22 cellular contexts compared by ENCODE assay signal in genomic region chr3:62100233-62100989, GRCh38.
DNase-seq lines count a peak whose midpoint lies in the region; FAIRE-seq and TF ChIP-seq lines count a peak whose summit lies in the region.
"Had no signal": no experiment of that assay in that cellular context is flagged by ENCODE, and none has a peak within 500 bp of the region (broad histone marks: within the 10 kb centered on the region; RNA-seq: fewer than 3 reads in every experiment).

No MANE protein-coding gene starts in this region.

- no peak overlapping the region for H3K27ac Mint-ChIP-seq in CD14-positive monocyte
- H3K27ac Mint-ChIP-seq: activated CD8-positive, alpha-beta T cell treated with anti-CD3 and anti-CD28 coated beads, Interleukin-2, amount 10 ng/mL, durations not matched to agents 7 days and 5 days; activated naive CD4-positive, alpha-beta T cell treated with anti-CD3 and anti-CD28 coated beads, Interleukin-2, amount 50 U/mL, for 24 hours; GM23338 had no signal

- no peak for TF ChIP-seq CTCF in stomach (IDR thresholded peaks at IDR 0.05)
- no peak for TF ChIP-seq CTCF in CD14-positive monocyte (IDR thresholded peaks at IDR 0.05)
- no peak for TF ChIP-seq CTCF in D721Med (IDR thresholded peaks at IDR 0.05; ENCODE audit: insufficient read depth, missing control alignments)

- WGBS in stomach, 5 donors, result 51 to 73% (median 67%) methylated on average over 7 of the region's 7 CpGs

- peak overlapping the region in 3 of 5 donors; percentile 4 to 54 (median 24) for H3K27ac ChIP-seq in stomach
- H3K27ac ChIP-seq: A549, body of pancreas, pancreas, SK-N-MC had no signal

- H3K9me3 Mint-ChIP-seq in CD14-positive monocyte, result peaks cover 0 to 2% (median 0%) of the 10 kb centered on the region in 7 donors
- H3K9me3 Mint-ChIP-seq: activated naive CD4-positive, alpha-beta T cell treated with anti-CD3 and anti-CD28 coated beads, Interleukin-2, amount 50 U/mL, for 24 hours; activated T-cell treated with anti-CD3 and anti-CD28 coated beads, Interleukin-2, amount 50 U/mL, for 4 hours; GM23338 had no signal

- H3K27me3 Mint-ChIP-seq in CD14-positive monocyte (ENCODE audit: low read depth in 3 of 3), result no peaks in the 10 kb centered on the region

- no peak overlapping the region for H3K4me3 ChIP-seq in stomach
- H3K4me3 ChIP-seq: A549, body of pancreas, GM23338, pancreas, SK-N-MC had no signal

- DNase-seq in NCI-H2029 treated with DMSO at 0.1 percent for 48 hours (lab: John Stamatoyannopoulos, UW) (peak; percentile 36), NCI-H2029 (lab: John Stamatoyannopoulos, UW) (no peak), NCI-H69 (lab: John Stamatoyannopoulos, UW) (peak; percentile 19), left kidney (ENCODE audit: low read depth, low spot score) (peak; percentile 7), stomach (no peak), CD14-positive monocyte (ENCODE audit: low spot score) (no peak), D721Med (ENCODE audit: insufficient read length, low spot score) (no peak), frontal cortex (ENCODE audit: low spot score in 2 of 2) (no peak)
- DNase-seq: activated CD4-positive, CD25-positive, alpha-beta regulatory T cell; activated CD8-positive, alpha-beta T cell treated with anti-CD3 and anti-CD28 coated beads, Interleukin-2, amount 10 ng/mL, durations not matched to agents 7 days and 5 days; activated T-cell treated with anti-CD3 and anti-CD28 coated beads, Interleukin-2, amount 50 U/mL, for 4 hours; body of pancreas; C1 segment of cervical spinal cord; DMS53; NCI-H1436 treated with DMSO at 0.1 percent for 48 hours; NCI-H510A treated with DMSO at 0.1 percent for 48 hours; pancreas; T-helper 9 cell had no signal

- no peaks in the 10 kb centered on the region for H3K9me3 ChIP-seq in stomach
- H3K9me3 ChIP-seq: A549, body of pancreas, pancreas had no signal

- intact Hi-C loops in stomach (cut with DNase I; ENCODE audit: low total_unique reads) (no loop called here), CD14-positive monocyte (cut with micrococcal nuclease) (no loop called here)

- TF ChIP-seq POLR2A in stomach (IDR thresholded peaks at IDR 0.05), result no peak

- H3K36me3 Mint-ChIP-seq in CD14-positive monocyte, result no peaks in the 10 kb centered on the region
- H3K36me3 Mint-ChIP-seq: activated naive CD4-positive, alpha-beta T cell treated with anti-CD3 and anti-CD28 coated beads, Interleukin-2, amount 50 U/mL, for 24 hours had no signal

- H3K4me3 Mint-ChIP-seq in CD14-positive monocyte, result no peak overlapping the region
- H3K4me3 Mint-ChIP-seq: activated CD8-positive, alpha-beta T cell treated with anti-CD3 and anti-CD28 coated beads, Interleukin-2, amount 10 ng/mL, durations not matched to agents 7 days and 5 days; activated naive CD4-positive, alpha-beta T cell treated with anti-CD3 and anti-CD28 coated beads, Interleukin-2, amount 50 U/mL, for 24 hours; activated T-cell treated with anti-CD3 and anti-CD28 coated beads, Interleukin-2, amount 50 U/mL, for 4 hours; GM23338 had no signal

- peaks cover 0 to 11% (median 0%) of the 10 kb centered on the region in 4 donors for H3K4me1 ChIP-seq in stomach
- H3K4me1 ChIP-seq: A549, body of pancreas, pancreas had no signal

- FAIRE-seq in D721Med (lab: Jason Lieb, UNC) (no peak), frontal cortex (lab: Jason Lieb, UNC) (no peak)
- FAIRE-seq: A549, pancreas had no signal

- H3K4me1 Mint-ChIP-seq in CD14-positive monocyte, result no peaks in the 10 kb centered on the region
- H3K4me1 Mint-ChIP-seq: activated naive CD4-positive, alpha-beta T cell treated with anti-CD3 and anti-CD28 coated beads, Interleukin-2, amount 50 U/mL, for 24 hours had no signal

- no peaks in the 10 kb centered on the region for H3K36me3 ChIP-seq in stomach
- H3K36me3 ChIP-seq: pancreas had no signal

- no peak for TF ChIP-seq EP300 in stomach (IDR thresholded peaks at IDR 0.05)

- H3K27me3 ChIP-seq in stomach, result no peaks in the 10 kb centered on the region
- H3K27me3 ChIP-seq: body of pancreas, pancreas had no signal

Comparison
In these comparisons a context has a peak if more than half of its experiments do, and no peak if none do; other contexts are left out.
1. DNase-seq: peak in NCI-H2029 treated with DMSO at 0.1 percent for 48 hours (single experiment), NCI-H69 (single experiment) and left kidney (single experiment); none in NCI-H2029 (single experiment), stomach (single experiment), CD14-positive monocyte (single experiment), D721Med (single experiment) and frontal cortex (0 of 2).